ENCODE assay signal across 16 cellular contexts in genomic region chr6:100366419-100366818, GRCh38.
A peak's percentile ranks its signal among the peaks of the same experiment; 100 is the strongest.
DNase-seq lines count a peak whose midpoint lies in the region; ATAC-seq, FAIRE-seq and TF ChIP-seq lines count a peak whose summit lies in the region.
"Had no signal": no experiment of that assay in that cellular context is flagged by ENCODE, and none has a peak within 500 bp of the region (broad histone marks: within the 10 kb centered on the region; RNA-seq: fewer than 3 reads in every experiment).

No MANE protein-coding gene starts in this region.

- no peak overlapping the region for H3K4me3 Mint-ChIP-seq in activated T-cell treated with anti-CD3 and anti-CD28 coated beads, Interleukin-2, amount 50 U/mL, for 4 hours
- H3K4me3 Mint-ChIP-seq: neural progenitor cell; stimulated activated effector memory CD8-positive, alpha-beta T cell treated with anti-CD3 and anti-CD28 coated beads, Interleukin-12 subunit alpha, Interleukin-12 subunit beta, amount 100 ng/mL, for 72 hours had no signal

- peaks cover 3% of the 10 kb centered on the region for H3K27me3 Mint-ChIP-seq in activated T-cell treated with anti-CD3 and anti-CD28 coated beads, Interleukin-2, amount 50 U/mL, for 4 hours (ENCODE audit: low read depth)

- H3K4me3 ChIP-seq in GM12878, result no peak overlapping the region
- no peak overlapping the region for H3K4me3 ChIP-seq in foreskin fibroblast (ENCODE audit: low read depth in 1 of 2, low read length in 2 of 2)
- H3K4me3 ChIP-seq: ascending aorta, neural progenitor cell had no signal

- TF ChIP-seq RAD21 in GM12878 (IDR thresholded peaks at IDR 0.05; ENCODE audit: insufficient read depth, low read depth, low read length), result no peak

- TF ChIP-seq POLR2A in GM12878 (IDR thresholded peaks at IDR 0.05; ENCODE audit: low read depth, low read length), result no peak

- BruUV-seq in GM12878 (replicated peaks; lab: Mats Ljungman, UMichigan), result no TSS peak

- no peak overlapping the region for H2AFZ ChIP-seq in GM12878 (ENCODE audit: control insufficient read depth, low read depth, low read length)
- H2AFZ ChIP-seq: neural progenitor cell had no signal

- H3K9me3 ChIP-seq in GM12878 (replicated peaks; ENCODE audit: control insufficient read depth, insufficient read depth, low read length), result no peaks in the 10 kb centered on the region
- H3K9me3 ChIP-seq: ascending aorta had no signal

- RAD21 ChIA-PET in GM12878 (lab: Charles Lee; ENCODE audit: unreplicated experiment), result no interaction called here

- H3K4me2 ChIP-seq in GM12878 (ENCODE audit: control insufficient read depth, insufficient read depth), result no peak overlapping the region
- H3K4me2 ChIP-seq: neural progenitor cell had no signal

- WGBS in GM12878 (ENCODE audit: insufficient coverage, insufficient replicate concordance, low lambda C conversion rate, missing lambda C conversion rate), result 58% methylated on average over 5 of the region's 5 CpGs

- TF ChIP-seq EP300 in GM12878 (IDR thresholded peaks at IDR 0.05; ENCODE audit: borderline replicate concordance in 1 of 2, control insufficient read depth in 1 of 2, low read depth in 2 of 2, low read length in 2 of 2), result no peak

- H3K4me1 ChIP-seq in GM12878 (ENCODE audit: control insufficient read depth, insufficient read depth, low read length), result no peaks in the 10 kb centered on the region
- H3K4me1 ChIP-seq: ascending aorta had no signal

- ATAC-seq in GM12878 (peak; percentile 15; the same call in 1 of the 3 replicates), GM18907 (IDR thresholded peaks at IDR 0.05; ENCODE audit: unreplicated experiment) (no peak), GM21528 (IDR thresholded peaks at IDR 0.05; ENCODE audit: low FRiP score, unreplicated experiment) (no peak)
- ATAC-seq in activated T-cell treated with anti-CD3 and anti-CD28 coated beads, Interleukin-2, amount 50 U/mL, for 4 hours, result no peak
- ATAC-seq: sciatic nerve; stimulated activated effector memory CD8-positive, alpha-beta T cell treated with anti-CD3 and anti-CD28 coated beads, Interleukin-12 subunit alpha, Interleukin-12 subunit beta, amount 100 ng/mL, for 72 hours had no signal

- in situ Hi-C loops in Caki2 (cut with HindIII; ENCODE audit: low pct_unique_long_range_greater_than_20kb, low sequenced_read_pairs) (no loop called here), GM12878 (cut with MboI) (no loop called here)

- H3K27me3 ChIP-seq in GM12878 (replicated peaks in 1 of 2; ENCODE audit: control insufficient read depth in 2 of 2, insufficient read depth in 2 of 2, low read length in 1 of 2), result no peaks in the 10 kb centered on the region
- H3K27me3 ChIP-seq: ascending aorta, neural progenitor cell had no signal

- no peak overlapping the region for H3K9ac ChIP-seq in GM12878 (ENCODE audit: control insufficient read depth, insufficient read depth, low read length)
- H3K9ac ChIP-seq: neural progenitor cell had no signal

- no peaks in the 10 kb centered on the region for H3K79me2 ChIP-seq in GM12878 (ENCODE audit: control insufficient read depth, insufficient read depth, low read length)

- no peaks in the 10 kb centered on the region for H3K9me3 Mint-ChIP-seq in activated T-cell treated with anti-CD3 and anti-CD28 coated beads, Interleukin-2, amount 50 U/mL, for 4 hours
- H3K9me3 Mint-ChIP-seq: neural progenitor cell; stimulated activated effector memory CD8-positive, alpha-beta T cell treated with anti-CD3 and anti-CD28 coated beads, Interleukin-12 subunit alpha, Interleukin-12 subunit beta, amount 100 ng/mL, for 72 hours had no signal

- intact Hi-C loops in GM12878 (cut with micrococcal nuclease; ENCODE audit: unreplicated experiment), result no loop called here

- TF ChIP-seq CTCF in GM12878 (IDR thresholded peaks at IDR 0.05 in 2 of 3, conservative IDR thresholded peaks at IDR 0.05 in 1 of 3; ENCODE audit: control insufficient read depth in 2 of 3, extremely low read depth in 1 of 3, insufficient read depth in 1 of 3, low read depth in 3 of 3, low read length in 3 of 3) (no peak), foreskin fibroblast (IDR thresholded peaks at IDR 0.05; ENCODE audit: low read depth, low read length) (no peak)

- no peak overlapping the region for H3K27ac ChIP-seq in GM12878 (ENCODE audit: control insufficient read depth, insufficient read depth)
- H3K27ac ChIP-seq: ascending aorta, neural progenitor cell had no signal

- no peaks in the 10 kb centered on the region for H3K36me3 ChIP-seq in GM12878 (ENCODE audit: control insufficient read depth in 2 of 2, insufficient read depth in 2 of 2, low read length in 1 of 2)
- H3K36me3 ChIP-seq: ascending aorta, neural progenitor cell had no signal

- CTCF ChIA-PET in GM12878 (lab: Yijun Ruan, JAX), result interaction anchor here (0.9 kb wide), 1 partner anchor 94 kb away, joined by 3 read pairs; no protein-coding TSS in a partner anchor

- peak; percentile 30 for DNase-seq in Caki2 (ENCODE audit: low read depth)
- peak; percentile 74 for DNase-seq in M059J (ENCODE audit: low read depth)
- no peak for DNase-seq in GM12878 (ENCODE audit: low read depth, low spot score)
- peak; percentile 90 to 93 for DNase-seq in foreskin fibroblast
- DNase-seq in DMS79 treated with DMSO at 0.1 percent for 48 hours (lab: John Stamatoyannopoulos, UW), result no peak
- no peak for DNase-seq in activated T-cell treated with anti-CD3 and anti-CD28 coated beads, Interleukin-2, amount 50 U/mL, for 4 hours
- DNase-seq: activated effector memory CD4-positive, alpha-beta T cell treated with anti-CD3 and anti-CD28 coated beads, Interleukin-2, amount 50 U/mL, for 16 hours; dermis blood vessel endothelial cell; NCI-H1694 had no signal

- no peak for FAIRE-seq in GM12878 (lab: Jason Lieb, UNC)
- FAIRE-seq: frontal cortex had no signal

- H3K36me3 Mint-ChIP-seq in activated T-cell treated with anti-CD3 and anti-CD28 coated beads, Interleukin-2, amount 50 U/mL, for 4 hours (ENCODE audit: insufficient read depth), result no peaks in the 10 kb centered on the region
- H3K36me3 Mint-ChIP-seq: neural progenitor cell; stimulated activated effector memory CD8-positive, alpha-beta T cell treated with anti-CD3 and anti-CD28 coated beads, Interleukin-12 subunit alpha, Interleukin-12 subunit beta, amount 100 ng/mL, for 72 hours had no signal

- no peaks in the 10 kb centered on the region for H4K20me1 ChIP-seq in GM12878 (ENCODE audit: control insufficient read depth, insufficient read depth)

- SMC1A ChIA-PET in GM12878 (lab: Charles Lee; ENCODE audit: uncharacterized antibody, unreplicated experiment), result interaction anchor here (0.6 kb wide), 1 partner anchor 107 kb away, joined by 3 read pairs; no protein-coding TSS in a partner anchor

- POLR2A ChIA-PET in GM12878 (lab: Charles Lee), result no interaction called here

- H3K4me1 Mint-ChIP-seq in activated T-cell treated with anti-CD3 and anti-CD28 coated beads, Interleukin-2, amount 50 U/mL, for 4 hours (ENCODE audit: low read depth), result no peaks in the 10 kb centered on the region
- H3K4me1 Mint-ChIP-seq: stimulated activated effector memory CD8-positive, alpha-beta T cell treated with anti-CD3 and anti-CD28 coated beads, Interleukin-12 subunit alpha, Interleukin-12 subunit beta, amount 100 ng/mL, for 72 hours had no signal

TF ChIP-seq in GM12878, 131 proteins besides CTCF, POLR2A, EP300 and RAD21 (continues in another document):
- TF ChIP-seq EED (IDR thresholded peaks at IDR 0.05; ENCODE audit: low read depth) (no peak), ZNF217 (IDR thresholded peaks at IDR 0.05) (no peak), NR2F1 (conservative IDR thresholded peaks at IDR 0.05) (no peak), ATF3 (IDR thresholded peaks at IDR 0.05; ENCODE audit: borderline replicate concordance, extremely low read depth, low read depth, low read length) (no peak), ZSCAN29 (IDR thresholded peaks at IDR 0.05) (no peak), RBBP5 (conservative IDR thresholded peaks at IDR 0.05) (no peak), ZNF24 (IDR thresholded peaks at IDR 0.05) (no peak), BMI1 (IDR thresholded peaks at IDR 0.05; ENCODE audit: borderline replicate concordance) (no peak), SMAD5 (IDR thresholded peaks at IDR 0.05; ENCODE audit: low read depth) (no peak), NFIC (IDR thresholded peaks at IDR 0.05; ENCODE audit: low read depth, low read length) (no peak), YBX1 (IDR thresholded peaks at IDR 0.05) (no peak), TAF1 (IDR thresholded peaks at IDR 0.05; ENCODE audit: borderline replicate concordance, low read depth, low read length) (no peak), MYC (IDR thresholded peaks at IDR 0.05; ENCODE audit: insufficient read depth, insufficient read length, insufficient replicate concordance, low read length, severe bottlenecking) (no peak), ZNF687 (IDR thresholded peaks at IDR 0.05) (no peak)

Comparison
In these comparisons a context has a peak if more than half of its experiments do, and no peak if none do; other contexts are left out.
1. DNase-seq: peak in Caki2 (single experiment), M059J (single experiment) and foreskin fibroblast (2 of 2); none in GM12878 (single experiment), DMS79 treated with DMSO at 0.1 percent for 48 hours (single experiment) and activated T-cell treated with anti-CD3 and anti-CD28 coated beads, Interleukin-2, amount 50 U/mL, for 4 hours (single experiment).